Comparison of ENCODE assay signal across 9 cellular contexts in the genomic region with DNA sequence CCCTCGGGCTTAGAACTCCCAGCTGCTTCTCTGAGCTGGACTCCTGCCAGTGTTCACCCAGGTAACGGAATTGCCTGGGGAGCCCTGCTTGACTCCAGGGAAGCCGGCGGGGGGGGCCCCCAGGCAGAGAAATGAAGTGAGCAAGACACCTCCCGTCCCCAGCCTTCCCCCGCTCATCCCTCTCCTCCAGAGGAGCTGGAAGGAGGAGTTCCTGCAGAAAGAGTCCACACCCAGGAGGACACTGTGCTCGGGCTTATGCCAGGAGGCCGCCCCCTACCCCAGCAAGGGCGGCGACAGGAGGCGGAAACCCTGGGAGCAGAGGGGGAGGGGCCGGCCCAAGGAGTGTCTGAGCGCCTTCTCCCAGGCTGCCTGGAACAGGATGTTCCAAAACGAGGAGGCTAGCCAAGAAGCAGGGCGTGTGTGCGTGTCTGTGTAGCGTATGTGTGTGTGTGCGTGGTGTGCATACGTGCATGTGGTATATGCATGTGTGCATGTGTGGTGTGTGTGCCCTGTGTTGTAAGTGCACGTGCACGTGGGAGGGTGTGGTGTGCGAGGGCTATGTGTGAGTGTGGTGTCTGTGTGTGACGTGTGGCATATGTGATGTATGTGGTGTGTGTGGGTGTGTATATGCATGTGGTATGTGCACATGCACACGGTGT.
DNase-seq lines count a peak whose midpoint lies in the region; ATAC-seq lines count a peak whose summit lies in the region.
"Had no signal": no experiment of that assay in that cellular context is flagged by ENCODE, and none has a peak within 500 bp of the region (broad histone marks: within the 10 kb centered on the region; RNA-seq: fewer than 3 reads in every experiment).

No MANE protein-coding gene starts in this region.

- 27% methylated on average over 23 of the region's 24 CpGs for WGBS in mesenchymal stem cell

- peaks cover 24% of the 10 kb centered on the region for H3K4me1 ChIP-seq in mesenchymal stem cell (ENCODE audit: control insufficient read depth, insufficient read depth, low read depth, low read length)

- DNase-seq in AG08395 (ENCODE audit: low spot score) (peak; percentile 61), NCI-H1105 (lab: John Stamatoyannopoulos, UW) (peak; percentile 34), dermis blood vessel endothelial cell (peak; percentile 45), mesenchymal stem cell (peak; percentile 77), NOMO-1 treated with DMSO at 0.1 percent for 48 hours (lab: John Stamatoyannopoulos, UW; ENCODE audit: unreplicated experiment) (no peak), T-helper 9 cell (no peak)

- H4K91ac ChIP-seq in mesenchymal stem cell (ENCODE audit: low read length): peak overlapping the region; percentile 54

- H3K9me3 ChIP-seq in mesenchymal stem cell (ENCODE audit: control insufficient read depth, low read length): no peaks in the 10 kb centered on the region

- H3K4me2 ChIP-seq in mesenchymal stem cell (ENCODE audit: low read length, poor library complexity, severe bottlenecking): peak overlapping the region; percentile 29

- peak overlapping the region in 1 of 2 experiments; percentile 90 for H3K14ac ChIP-seq in mesenchymal stem cell (ENCODE audit: low read length in 2 of 2)

- peak overlapping the region in 1 of 2 experiments; percentile 5 for H3K23ac ChIP-seq in mesenchymal stem cell (ENCODE audit: low read length in 2 of 2)

- ATAC-seq in HG03025 (IDR thresholded peaks at IDR 0.05; ENCODE audit: low FRiP score, unreplicated experiment) (no peak), HG03095 (IDR thresholded peaks at IDR 0.05; ENCODE audit: unreplicated experiment) (no peak)

- H2BK120ac ChIP-seq in mesenchymal stem cell (ENCODE audit: low read depth, low read length): no peak overlapping the region

- H4K8ac ChIP-seq in mesenchymal stem cell (ENCODE audit: low read length): peak overlapping the region; percentile 73

- H3K27ac ChIP-seq in mesenchymal stem cell (ENCODE audit: low read length, poor library complexity, severe bottlenecking): no peak overlapping the region

- peak overlapping the region; percentile 58 for H2AFZ ChIP-seq in mesenchymal stem cell (ENCODE audit: low read depth, low read length)

- no peaks in the 10 kb centered on the region for H3K79me1 ChIP-seq in mesenchymal stem cell (replicated peaks; ENCODE audit: low read length, poor library complexity, severe bottlenecking)

- peak overlapping the region in 1 of 2 experiments; percentile 29 for H3K4ac ChIP-seq in mesenchymal stem cell (ENCODE audit: low read depth in 1 of 2, low read length in 2 of 2)

- H3K18ac ChIP-seq in mesenchymal stem cell (ENCODE audit: low read depth in 1 of 2, low read length in 2 of 2): peak overlapping the region in 1 of 2 experiments; percentile 89

- no peak overlapping the region for H2AK5ac ChIP-seq in mesenchymal stem cell (ENCODE audit: low read length, severe bottlenecking)

- peak overlapping the region; percentile 12 to 70 for H2BK12ac ChIP-seq in mesenchymal stem cell (ENCODE audit: low read length in 2 of 2)

- peak overlapping the region in 1 of 2 experiments; percentile 25 for H3K4me3 ChIP-seq in mesenchymal stem cell (ENCODE audit: insufficient read depth in 1 of 2, low read depth in 1 of 2, low read length in 2 of 2)
- H3K4me3 ChIP-seq: skin epidermis had no signal

- H2BK15ac ChIP-seq in mesenchymal stem cell (ENCODE audit: low read depth, poor library complexity, severe bottlenecking): peak overlapping the region; percentile 55

- no peak overlapping the region for H3K9ac ChIP-seq in mesenchymal stem cell (ENCODE audit: low read length)

- H2BK5ac ChIP-seq in mesenchymal stem cell (ENCODE audit: low read depth, low read length, poor library complexity, severe bottlenecking): no peak overlapping the region

- peaks cover 0 to 8% of the 10 kb centered on the region in 2 experiments for H3K27me3 ChIP-seq in mesenchymal stem cell (ENCODE audit: control insufficient read depth in 1 of 2, insufficient read depth in 1 of 2, low read length in 2 of 2)

- no peaks in the 10 kb centered on the region for H3K36me3 ChIP-seq in mesenchymal stem cell (ENCODE audit: control insufficient read depth in 1 of 2, insufficient read depth in 2 of 2, low read depth in 1 of 2, low read length in 2 of 2)

Comparison
In these comparisons a context has a peak if more than half of its experiments do, and no peak if none do; other contexts are left out.
1. DNase-seq: peak in AG08395 (single experiment), NCI-H1105 (single experiment), dermis blood vessel endothelial cell (single experiment) and mesenchymal stem cell (single experiment); none in NOMO-1 treated with DMSO at 0.1 percent for 48 hours (single experiment) and T-helper 9 cell (single experiment).